In the genomic region with DNA sequence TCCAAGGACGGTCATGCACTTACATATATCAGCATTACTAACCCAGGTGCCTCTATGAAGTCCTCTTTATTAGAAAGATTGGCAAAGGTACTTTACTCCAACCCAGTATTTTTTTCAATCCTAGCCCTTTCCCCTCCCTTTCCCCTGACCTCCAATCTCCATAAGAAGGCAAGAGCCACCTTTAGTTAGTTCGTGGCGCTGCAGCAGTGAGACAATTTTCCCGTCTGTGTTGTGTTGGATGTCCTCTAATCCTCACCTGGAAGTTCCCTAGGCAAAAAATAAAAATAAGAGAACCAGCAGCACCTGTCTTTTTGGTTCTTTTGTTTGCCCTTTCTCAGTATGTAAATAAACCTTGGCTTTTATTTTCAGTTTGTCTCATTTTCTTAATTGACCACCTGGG, we compare ENCODE assay signal across 28 cellular contexts.
DNase-seq lines count a peak whose midpoint lies in the region; ATAC-seq and FAIRE-seq lines count a peak whose summit lies in the region.
"Had no signal": no experiment of that assay in that cellular context is flagged by ENCODE, and none has a peak within 500 bp of the region (broad histone marks: within the 10 kb centered on the region; RNA-seq: fewer than 3 reads in every experiment).

No MANE protein-coding gene starts in this region.

- no peak for ATAC-seq in GM18498 (IDR thresholded peaks at IDR 0.05; ENCODE audit: unreplicated experiment)
- ATAC-seq: effector memory CD8-positive, alpha-beta T cell; gastroesophageal sphincter; left cardiac atrium; stimulated activated memory B cell treated with anti-CD40 and anti-IgM and Interleukin-4, amounts not matched to agents 10 μg/mL and 1 μg/mL and 100 μg/mL, for 72 hours had no signal

- FAIRE-seq in urothelium cell line (lab: Jason Lieb, UNC): no peak
- FAIRE-seq: colon, HTR-8/SVneo had no signal

- DNase-seq in DMS53 (lab: John Stamatoyannopoulos, UW) (peak; percentile 67), NCI-H1417 treated with DMSO at 0.1 percent for 48 hours (lab: John Stamatoyannopoulos, UW) (peak; percentile 76), NCI-H69 (lab: John Stamatoyannopoulos, UW) (peak; percentile 86), iPS DF 4.7 (ENCODE audit: extremely low read depth, low spot score) (peak; percentile 16), urothelium cell line (ENCODE audit: low spot score) (no peak), HT-29 (ENCODE audit: low spot score) (no peak), kidney tubule cell (ENCODE audit: low spot score) (no peak)
- DNase-seq: activated CD4-positive, alpha-beta T cell treated with anti-CD3 and anti-CD28 coated beads, Interleukin-2, amount 50 U/mL, for 4 hours; activated gamma-delta T cell; brain microvascular endothelial cell; CD4-positive, CD25-positive, alpha-beta regulatory T cell; DMS 273 treated with DMSO at 0.1 percent for 48 hours; effector memory CD8-positive, alpha-beta T cell; esophagus squamous epithelium; GF-D8; HFFc6; hypothalamus; KG1; left cardiac atrium; NCI-H446; nucleus accumbens; RPMI8226; WERI-Rb-1 had no signal

Comparison
In these comparisons a context has a peak if more than half of its experiments do, and no peak if none do; other contexts are left out.
1. DNase-seq: peak in DMS53 (single experiment), NCI-H1417 treated with DMSO at 0.1 percent for 48 hours (single experiment), NCI-H69 (single experiment) and iPS DF 4.7 (single experiment); none in urothelium cell line (single experiment), HT-29 (single experiment) and kidney tubule cell (single experiment).